8 cellular contexts compared by ENCODE assay signal in the genomic region with DNA sequence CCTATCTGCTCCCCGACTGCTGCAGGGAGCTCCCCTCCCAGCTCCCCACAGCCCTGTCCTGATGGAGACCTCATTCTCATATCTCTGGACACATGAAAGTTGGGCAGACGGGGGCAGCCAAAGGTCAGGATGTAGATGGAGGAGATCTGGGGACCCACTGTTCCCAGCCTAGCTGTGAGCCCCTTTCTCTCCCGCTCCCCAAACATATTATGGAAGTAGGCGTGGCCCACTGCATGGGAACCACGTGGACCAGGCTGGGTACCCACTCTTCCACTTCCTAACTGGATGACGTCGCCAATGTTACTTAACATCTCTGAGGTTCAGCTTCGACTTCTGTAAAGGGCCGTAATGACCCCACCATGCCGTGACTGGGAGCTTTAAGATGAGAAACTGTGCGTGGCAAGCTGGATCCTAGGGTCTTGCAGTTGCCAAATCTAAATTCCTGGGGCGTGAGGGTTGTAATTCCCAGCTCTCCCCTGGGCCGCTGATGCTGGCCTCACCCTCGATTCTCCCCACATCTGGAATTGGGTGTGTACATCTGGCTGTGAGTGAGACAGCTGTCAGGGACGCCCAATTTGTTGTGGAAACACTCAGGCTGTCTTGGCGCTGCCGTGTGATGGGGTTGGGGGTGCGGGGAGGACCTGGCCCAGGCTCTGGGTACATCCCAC. TPM values are rescaled to one million over a fixed set of nuclear protein-coding genes. Genes with fewer than 3 reads are reported as not detected.
DNase-seq lines count a peak whose midpoint lies in the region; ATAC-seq and TF ChIP-seq lines count a peak whose summit lies in the region.

No MANE protein-coding gene starts in this region.

- POLR2A ChIA-PET in AG04450 (lab: Yijun Ruan, JAX): interaction anchor here (0.5 to 6.6 kb wide), 16 partner anchors 10 to 181 kb away, joined by 3 to 118 read pairs (median 4); partner anchors contain the start of genes DPF2 and POLA2

- H3K9me3 ChIP-seq in AG04450 (ENCODE audit: control insufficient read depth, insufficient read depth, low read length): peaks cover 5% of the 10 kb centered on the region; the same call in 1 of the 2 replicates
- H3K9me3 ChIP-seq in Karpas-422 (ENCODE audit: low read length): no peaks in the 10 kb centered on the region

- peaks cover 10% of the 10 kb centered on the region for H4K20me1 ChIP-seq in Karpas-422 (ENCODE audit: insufficient read depth, low read depth, low read length)

- peak overlapping the region; percentile 87 for H3K4me2 ChIP-seq in Karpas-422 (ENCODE audit: low read depth, low read length, poor library complexity, severe bottlenecking)

- ATAC-seq in central memory CD8-positive, alpha-beta T cell (replicated peaks; ENCODE audit: extremely low read depth, poor library complexity, severe bottlenecking): no peak

- peak overlapping the region; percentile 74 for H3K4me3 Mint-ChIP-seq in central memory CD8-positive, alpha-beta T cell

- H2AFZ ChIP-seq in Karpas-422 (ENCODE audit: low read length): no peak overlapping the region

- CTCF ChIA-PET in AG04450 (lab: Charles Lee): interaction anchor here (0.5 to 11.1 kb wide), 14 partner anchors 8 to 201 kb away, joined by 3 to 271 read pairs (median 6); partner anchors contain the start of gene DPF2

- no peaks in the 10 kb centered on the region for H3K36me3 ChIP-seq in Karpas-422 (ENCODE audit: insufficient read depth, low read length)

- H3K27ac ChIP-seq in AG04450 (ENCODE audit: low read depth, low read length) (peak overlapping the region; percentile 86), Karpas-422 (ENCODE audit: low read length) (no peak overlapping the region)

- TF ChIP-seq CTCF in AG04450 (IDR thresholded peaks at IDR 0.05; ENCODE audit: low read depth, low read length): no peak

- H3K36me3 Mint-ChIP-seq in central memory CD8-positive, alpha-beta T cell (ENCODE audit: insufficient read depth): peaks cover under 1% of the 10 kb centered on the region

- H3K79me2 ChIP-seq in Karpas-422 (ENCODE audit: low read length): no peaks in the 10 kb centered on the region

- peaks cover 11% of the 10 kb centered on the region for H3K27me3 Mint-ChIP-seq in central memory CD8-positive, alpha-beta T cell

- no peaks in the 10 kb centered on the region for H3K9me2 ChIP-seq in Karpas-422 (replicated peaks; ENCODE audit: insufficient read depth, low read length)

- peaks cover 5% of the 10 kb centered on the region for H3K4me1 Mint-ChIP-seq in central memory CD8-positive, alpha-beta T cell

- DNase-seq in AG04450 (ENCODE audit: low read depth, low spot score) (peak; percentile 91), Karpas-422 (peak; percentile 42), mucosa of gallbladder (ENCODE audit: low spot score) (peak; percentile 21), UCSD-AML1 (lab: John Stamatoyannopoulos, UW; ENCODE audit: unreplicated experiment) (no peak), HUDEP-2 (lab: John Stamatoyannopoulos, UW; ENCODE audit: unreplicated experiment in 76 of 76) (no peak), NCI-H2196 (lab: John Stamatoyannopoulos, UW; ENCODE audit: unreplicated experiment) (no peak), NCI-H2107 (lab: John Stamatoyannopoulos, UW) (no peak)
- no peak for DNase-seq in central memory CD8-positive, alpha-beta T cell (ENCODE audit: low spot score in 2 of 2)

- H3K27ac Mint-ChIP-seq in central memory CD8-positive, alpha-beta T cell (ENCODE audit: low read depth): no peak overlapping the region

- H3K4me3 ChIP-seq in AG04450 (ENCODE audit: low read depth, low read length) (peak overlapping the region; percentile 90), Karpas-422 (ENCODE audit: low read length) (no peak overlapping the region)

- no peaks in the 10 kb centered on the region for H3K9me3 Mint-ChIP-seq in central memory CD8-positive, alpha-beta T cell

- H3K4me1 ChIP-seq in Karpas-422 (ENCODE audit: low read length): peaks cover 34% of the 10 kb centered on the region

- H3K27me3 ChIP-seq in AG04450 (ENCODE audit: control insufficient read depth, insufficient read depth, low read length) (no peaks in the 10 kb centered on the region), Karpas-422 (ENCODE audit: low read length) (no peaks in the 10 kb centered on the region)

- no peak overlapping the region for H3K9ac ChIP-seq in Karpas-422 (ENCODE audit: low read length)

RNA-seq across cellular contexts. Expression of gene CDC42EP2, which starts 1.8 kb away (rescaled TPM):
- 14.3 and 21.1 TPM in 2 replicates for polyA plus RNA-seq in AG04450 (2011; rRNA removed)
- 26.3 and 36.9 TPM in 2 replicates for polyA minus RNA-seq in AG04450 (2011; rRNA and poly(A)+ RNA removed)
- total RNA-seq in Karpas-422 (2014; rRNA removed; shearing (Covaris generic); ENCODE audit: low replicate concordance): 0.43 and 2.6 TPM in 2 replicates
- 21.5 TPM for total RNA-seq in mucosa of gallbladder

RNA-seq across cellular contexts. Expression of gene DPF2, which starts 17.2 kb away (rescaled TPM):
- 43.7 and 52.0 TPM in 2 replicates for polyA plus RNA-seq in AG04450 (2011; rRNA removed)
- polyA minus RNA-seq in AG04450 (2011; rRNA and poly(A)+ RNA removed): 49.2 and 58.5 TPM in 2 replicates
- total RNA-seq in Karpas-422 (2014; rRNA removed; shearing (Covaris generic); ENCODE audit: low replicate concordance): 34.0 and 44.5 TPM in 2 replicates
- total RNA-seq in mucosa of gallbladder: 62.6 TPM

RNA-seq across cellular contexts. Expression of gene TIGD3, which starts 38.1 kb away (rescaled TPM):
- 0.07 and 0.11 TPM in 2 replicates for polyA plus RNA-seq in AG04450 (2011; rRNA removed)
- polyA minus RNA-seq in AG04450 (2011; rRNA and poly(A)+ RNA removed): not detected in 2 replicates
- 0.11 and 0.83 TPM in 2 replicates for total RNA-seq in Karpas-422 (2014; rRNA removed; shearing (Covaris generic); ENCODE audit: low replicate concordance)
- 0.29 TPM for total RNA-seq in mucosa of gallbladder

RNA-seq across cellular contexts. Expression of gene POLA2, which starts 54.7 kb away (rescaled TPM):
- polyA plus RNA-seq in AG04450 (2011; rRNA removed): 10.4 and 14.1 TPM in 2 replicates
- polyA minus RNA-seq in AG04450 (2011; rRNA and poly(A)+ RNA removed): 8.3 and 13.0 TPM in 2 replicates
- 13.2 and 19.0 TPM in 2 replicates for total RNA-seq in Karpas-422 (2014; rRNA removed; shearing (Covaris generic); ENCODE audit: low replicate concordance)
- total RNA-seq in mucosa of gallbladder: 8.7 TPM

Comparison
In these comparisons a context has a peak if more than half of its experiments do, and no peak if none do; other contexts are left out.
1. DNase-seq: peak in AG04450 (single experiment), Karpas-422 (single experiment) and mucosa of gallbladder (single experiment); none in central memory CD8-positive, alpha-beta T cell (0 of 2), UCSD-AML1 (single experiment), HUDEP-2 (0 of 76), NCI-H2196 (single experiment) and NCI-H2107 (single experiment).